Comparison of ENCODE assay signal across 8 cellular contexts in genomic region chr12:6558014-6558760, GRCh38. TPM values are rescaled to one million over a fixed set of nuclear protein-coding genes. Genes with fewer than 3 reads are reported as not detected.
DNase-seq lines count a peak whose midpoint lies in the region; FAIRE-seq and TF ChIP-seq lines count a peak whose summit lies in the region.
"Not testable (repeated sequence)": the region's sequence is repeated elsewhere in the genome, so short reads cannot be mapped to it uniquely, and the experiment has no call there.

No MANE protein-coding gene starts in this region.

- not testable (repeated sequence) for TF ChIP-seq EP300 in SK-N-SH (IDR thresholded peaks at IDR 0.05; ENCODE audit: borderline replicate concordance in 1 of 2, low read depth in 1 of 2, low read length in 1 of 2)

- H3K9ac ChIP-seq in MM.1S (ENCODE audit: low read length); SK-N-SH; endodermal cell (ENCODE audit: extremely low read depth, low read length, poor library complexity, severe bottlenecking); kidney (ENCODE audit: low read length in 2 of 2): not testable (repeated sequence)

- FAIRE-seq in kidney (lab: Jason Lieb, UNC); small intestine (lab: Jason Lieb, UNC): not testable (repeated sequence)

- peaks cover 17% of the 10 kb centered on the region for H3F3A ChIP-seq in MM.1S (ENCODE audit: insufficient read depth, low read length)
- peaks cover 46% of the 10 kb centered on the region for H3F3A ChIP-seq in SK-N-SH (replicated peaks; ENCODE audit: insufficient read depth)

- not testable (repeated sequence) for H3K27ac ChIP-seq in MM.1S (ENCODE audit: low read length); endodermal cell (ENCODE audit: low read depth, low read length); kidney (ENCODE audit: low read depth in 2 of 2, low read length in 2 of 2); small intestine (ENCODE audit: low read depth in 1 of 2, low read length in 1 of 2)
- H3K27ac ChIP-seq in SK-N-SH (ENCODE audit: low read depth in 2 of 2, low read length in 1 of 2): peak overlapping the region in 1 of 2 experiments; percentile 28; a peak in 1 of 4 replicates

- intact Hi-C loops in kidney (cut with DNase I): not testable (repeated sequence)

- H3K9me3 ChIP-seq in MM.1S (replicated peaks; ENCODE audit: insufficient read depth, low read length); SK-N-SH; endodermal cell (ENCODE audit: control insufficient read depth, low read length); kidney (ENCODE audit: control insufficient read depth in 1 of 2, low read length in 2 of 2); small intestine (ENCODE audit: control insufficient read depth, low read depth): not testable (repeated sequence)

- CTCF ChIA-PET in SK-N-SH (lab: Yijun Ruan, JAX): interaction anchor here (0.8 to 14.7 kb wide), 14 partner anchors 8 to 165 kb away, joined by 3 to 228 read pairs (median 3); partner anchors contain the start of genes COPS7A, GAPDH, NOP2 and ZNF384

- H2AFZ ChIP-seq in MM.1S (ENCODE audit: low read length); SK-N-SH (ENCODE audit: low read depth): not testable (repeated sequence)

- WGBS in SK-N-SH (ENCODE audit: low lambda C conversion rate): 83% methylated on average over 14 of the region's 14 CpGs
- 82 to 87% methylated on average over 6 to 14 of the region's 14 CpGs for WGBS in endodermal cell (ENCODE audit: insufficient coverage in 1 of 2, insufficient read length in 1 of 2), 2 experiments
- WGBS in small intestine, 3 donors: 66 to 70% (median 67%) methylated on average over 14 of the region's 14 CpGs

- H3K9me2 ChIP-seq in MM.1S (replicated peaks; ENCODE audit: insufficient read depth, low read length); SK-N-SH: not testable (repeated sequence)

- H3K36me3 Mint-ChIP-seq in endodermal cell (ENCODE audit: low read depth): peaks cover 64% of the 10 kb centered on the region

- peaks cover 19% of the 10 kb centered on the region for H3K4me1 Mint-ChIP-seq in endodermal cell

- not testable (repeated sequence) for H4K20me1 ChIP-seq in MM.1S (ENCODE audit: insufficient read depth, low read length); SK-N-SH (ENCODE audit: insufficient read depth)

- POLR2A ChIA-PET in SK-N-SH (lab: Yijun Ruan, JAX): interaction anchor here (1.2 kb wide), 1 partner anchor 20 kb away, joined by 5 read pairs; no protein-coding TSS in a partner anchor

- not testable (repeated sequence) for H3K27me3 Mint-ChIP-seq in endodermal cell (ENCODE audit: insufficient read depth)

- H3K27ac Mint-ChIP-seq in endodermal cell: peak overlapping the region; percentile 79

- not testable (repeated sequence) for H3K4me3 Mint-ChIP-seq in endodermal cell

- not testable (repeated sequence) for H3K9me3 Mint-ChIP-seq in endodermal cell

- H3K79me2 ChIP-seq in MM.1S (ENCODE audit: low read length) (peaks cover 49% of the 10 kb centered on the region), SK-N-SH (ENCODE audit: insufficient read depth) (peaks cover 45% of the 10 kb centered on the region)

- TF ChIP-seq CTCF in AG09319 (IDR thresholded peaks at IDR 0.05; ENCODE audit: low read depth, low read length) (peak; percentile 62), GM12864 (IDR thresholded peaks at IDR 0.05; ENCODE audit: low read depth, low read length, missing control alignments) (peak; percentile 53), MM.1S (IDR thresholded peaks at IDR 0.05; ENCODE audit: low read length) (peak; percentile 41), SK-N-SH (IDR thresholded peaks at IDR 0.05) (peak; percentile 70), endodermal cell (conservative IDR thresholded peaks at IDR 0.05) (peak; percentile 90), kidney (IDR thresholded peaks at IDR 0.05; ENCODE audit: borderline replicate concordance, extremely low read depth, insufficient read depth) (peak; percentile 25)

- not testable (repeated sequence) for H3K27me3 ChIP-seq in MM.1S (replicated peaks; ENCODE audit: insufficient read depth, low read length); SK-N-SH (ENCODE audit: insufficient read depth); endodermal cell (ENCODE audit: control insufficient read depth, insufficient read depth, low read length, poor library complexity, severe bottlenecking); small intestine (ENCODE audit: control insufficient read depth in 2 of 2, insufficient read depth in 2 of 2, low read length in 2 of 2)

- H3K36me3 ChIP-seq in MM.1S (replicated peaks; ENCODE audit: insufficient read depth, low read length) (peaks cover 16% of the 10 kb centered on the region), SK-N-SH (replicated peaks in 1 of 2; ENCODE audit: control insufficient read depth in 1 of 2, insufficient read depth in 2 of 2, low read length in 1 of 2) (peaks cover 49% of the 10 kb centered on the region in 2 experiments), endodermal cell (ENCODE audit: control insufficient read depth, insufficient read depth, low read length) (peaks cover 61% of the 10 kb centered on the region), kidney (ENCODE audit: control insufficient read depth in 1 of 2, insufficient read depth in 2 of 2, low read length in 2 of 2) (peaks cover 24 to 45% of the 10 kb centered on the region in 2 donors)
- not testable (repeated sequence) for H3K36me3 ChIP-seq in small intestine (ENCODE audit: control insufficient read depth in 2 of 2, insufficient read depth in 2 of 2, low read length in 2 of 2)

- H3K4me1 ChIP-seq in MM.1S (ENCODE audit: low read length); endodermal cell (ENCODE audit: control insufficient read depth, insufficient read depth, low read length); small intestine (ENCODE audit: control insufficient read depth in 2 of 2, insufficient read depth in 1 of 2, low read depth in 1 of 2, low read length in 1 of 2): not testable (repeated sequence)
- H3K4me1 ChIP-seq in SK-N-SH (ENCODE audit: control insufficient read depth in 1 of 2, insufficient read depth in 2 of 2, low read depth in 1 of 2, low read length in 1 of 2) (peaks cover 5 to 18% of the 10 kb centered on the region in 2 experiments; a peak in 2 of 4 replicates), kidney (ENCODE audit: control insufficient read depth in 1 of 2, insufficient read depth in 1 of 2, low read depth in 1 of 2, low read length in 2 of 2) (peaks cover 12 to 19% of the 10 kb centered on the region in 2 donors)

- not testable (repeated sequence) for TF ChIP-seq RAD21 in SK-N-SH (IDR thresholded peaks at IDR 0.05; ENCODE audit: low read length)

- not testable (repeated sequence) for H3K4me3 ChIP-seq in GM12864 (ENCODE audit: low read depth, low read length); MM.1S (ENCODE audit: low read length); SK-N-SH (ENCODE audit: low read depth in 2 of 2, low read length in 1 of 2); endodermal cell (ENCODE audit: low read length); kidney (ENCODE audit: low read length in 2 of 2); small intestine (ENCODE audit: low read depth in 1 of 2, low read length in 2 of 2)

- DNase-seq in AG09319 (ENCODE audit: extremely low read depth, low read depth); SK-N-SH; kidney: not testable (repeated sequence)
- DNase-seq in GM12864 (ENCODE audit: low read depth): peak; percentile 29
- DNase-seq in MM.1S: peak; percentile 70
- peak; percentile 32 for DNase-seq in activated gamma-delta T cell treated with Interleukin-2 at 50 U/mL for 16 hours
- peak; percentile 82 for DNase-seq in endodermal cell
- peak; percentile 74 for DNase-seq in small intestine

- H3K4me2 ChIP-seq in MM.1S (ENCODE audit: low read depth, low read length); SK-N-SH: not testable (repeated sequence)

RNA-seq across cellular contexts. Expression of gene IFFO1, which starts 2.3 kb away (rescaled TPM):
- 50.1 and 50.6 TPM in 2 replicates for polyA plus RNA-seq in SK-N-SH (2012; rRNA removed)
- 16.0 and 21.0 TPM in 2 replicates for polyA plus RNA-seq in SK-N-SH (2012; cell fraction: cytosol; rRNA removed)
- polyA plus RNA-seq in SK-N-SH (2012; cell fraction: nucleus; rRNA removed): 274 and 306 TPM in 2 replicates
- total RNA-seq in endodermal cell: 10 to 100 TPM; 10.9 to 30.7 TPM
- polyA plus RNA-seq in endodermal cell (2013, experiment 1 of 2): 16.6 TPM
- 14.0 TPM for polyA plus RNA-seq in endodermal cell (2013, experiment 2 of 2)
- 21.5 TPM for total RNA-seq in kidney
- polyA plus RNA-seq in kidney (ENCODE audit: insufficient read depth, low read depth, low replicate concordance): 11.5 TPM
- polyA plus RNA-seq in small intestine: 1 to 10 TPM; 1.3 to 7.7 (median 4.1) TPM

RNA-seq across cellular contexts. Expression of gene NOP2, which starts 9.9 kb away (rescaled TPM):
- polyA plus RNA-seq in SK-N-SH (2012; rRNA removed) (64.5 and 76.2 TPM in 2 replicates), kidney (ENCODE audit: insufficient read depth, low read depth, low replicate concordance) (12.2 TPM), small intestine (10 to 100 TPM; 14.3 to 27.1 (median 17.0) TPM)
- polyA plus RNA-seq in SK-N-SH (2012; cell fraction: cytosol; rRNA removed): 45.2 and 46.3 TPM in 2 replicates
- polyA plus RNA-seq in SK-N-SH (2012; cell fraction: nucleus; rRNA removed): 283 and 315 TPM in 2 replicates
- total RNA-seq in endodermal cell (100 to 1,000 TPM in 1 of 2 donors, 10 to 100 TPM in 1; 51.6 to 135 TPM), kidney (29.7 TPM)
- polyA plus RNA-seq in endodermal cell (2013, experiment 1 of 2): 43.2 TPM
- 38.9 TPM for polyA plus RNA-seq in endodermal cell (2013, experiment 2 of 2)

RNA-seq across cellular contexts. Expression of gene GAPDH, which starts 23.9 kb away (rescaled TPM):
- polyA plus RNA-seq in SK-N-SH (2012; rRNA removed) (7,875 and 8,077 TPM in 2 replicates), kidney (ENCODE audit: insufficient read depth, low read depth, low replicate concordance) (4,871 TPM), small intestine (1,000 to 10,000 TPM; 2,587 to 3,805 (median 3,097) TPM)
- polyA plus RNA-seq in SK-N-SH (2012; cell fraction: cytosol; rRNA removed): 5,050 and 6,344 TPM in 2 replicates
- 5,294 and 6,955 TPM in 2 replicates for polyA plus RNA-seq in SK-N-SH (2012; cell fraction: nucleus; rRNA removed)
- total RNA-seq in endodermal cell (1,000 to 10,000 TPM; 2,848 to 5,273 TPM), kidney (1,501 TPM)
- 3,905 TPM for polyA plus RNA-seq in endodermal cell (2013, experiment 1 of 2)
- polyA plus RNA-seq in endodermal cell (2013, experiment 2 of 2): 3,777 TPM

RNA-seq across cellular contexts. Expression of gene CHD4, which starts 49.0 kb away (rescaled TPM):
- polyA plus RNA-seq in SK-N-SH (2012; rRNA removed): 85.5 and 90.5 TPM in 2 replicates
- polyA plus RNA-seq in SK-N-SH (2012; cell fraction: cytosol; rRNA removed): 63.2 and 74.4 TPM in 2 replicates
- 200 and 254 TPM in 2 replicates for polyA plus RNA-seq in SK-N-SH (2012; cell fraction: nucleus; rRNA removed)
- 100 to 1,000 TPM; 276 to 385 TPM for total RNA-seq in endodermal cell
- polyA plus RNA-seq in endodermal cell (2013, experiment 1 of 2): 300 TPM
- polyA plus RNA-seq in endodermal cell (2013, experiment 2 of 2): 277 TPM
- 224 TPM for total RNA-seq in kidney
- polyA plus RNA-seq in kidney (ENCODE audit: insufficient read depth, low read depth, low replicate concordance): 109 TPM
- 100 to 1,000 TPM in 1 of 3 donors, 10 to 100 TPM in 2; 88.2 to 123 (median 94.8) TPM for polyA plus RNA-seq in small intestine

Comparison
In these comparisons a context has a peak if more than half of its experiments do, and no peak if none do; other contexts are left out.
1. CTCF ChIP-seq: peak in every context shown above with its lines; median percentile 90 in endodermal cell; 70 in SK-N-SH; 62 in AG09319; 53 in GM12864; 41 in MM.1S; 25 in kidney.